In genomic region chr11:7545611-7546010, GRCh38 we compare ENCODE assay signal across 29 cellular contexts.
"Had no signal": no experiment of that assay in that cellular context is flagged by ENCODE, and none has a peak within 500 bp of the region (broad histone marks: within the 10 kb centered on the region; RNA-seq: fewer than 3 reads in every experiment).

No MANE protein-coding gene starts in this region.

- H3K36me3 Mint-ChIP-seq: activated CD8-positive, alpha-beta memory T cell treated with anti-CD3 and anti-CD28 coated beads, Interleukin-2, amount 10 ng/mL, durations not matched to agents 7 days and 5 days; activated naive CD8-positive, alpha-beta T cell treated with anti-CD3 and anti-CD28 coated beads for 36 hours; brain had no signal

- H3K4me3 Mint-ChIP-seq: activated CD4-positive, alpha-beta T cell treated with anti-CD3 and anti-CD28 coated beads, Interleukin-2, amount 10 ng/mL, durations not matched to agents 7 days and 5 days; activated CD8-positive, alpha-beta memory T cell treated with anti-CD3 and anti-CD28 coated beads, Interleukin-2, amount 10 ng/mL, durations not matched to agents 7 days and 5 days; activated CD8-positive, alpha-beta T cell treated with anti-CD3 and anti-CD28 coated beads for 36 hours; activated naive CD8-positive, alpha-beta T cell treated with anti-CD3 and anti-CD28 coated beads for 36 hours; activated T-cell treated with anti-CD3 and anti-CD28 coated beads, Interleukin-2, amount 50 U/mL, for 72 hours; brain; naive B cell; nephron progenitor cell; stimulated activated memory B cell treated with anti-CD40 and anti-IgM and Interleukin-4, amounts not matched to agents 10 μg/mL and 1 μg/mL and 100 μg/mL, for 72 hours; stimulated activated naive CD8-positive, alpha-beta T cell treated with anti-CD3 and anti-CD28 coated beads, Interleukin-15, amount 100 ng/mL, for 72 hours; T-helper 17 cell had no signal

- H3K9me3 Mint-ChIP-seq: activated CD4-positive, alpha-beta T cell treated with anti-CD3 and anti-CD28 coated beads, Interleukin-2, amount 10 ng/mL, durations not matched to agents 7 days and 5 days; activated CD8-positive, alpha-beta T cell treated with anti-CD3 and anti-CD28 coated beads for 36 hours; activated naive CD8-positive, alpha-beta T cell treated with anti-CD3 and anti-CD28 coated beads for 36 hours; activated T-cell treated with anti-CD3 and anti-CD28 coated beads, Interleukin-2, amount 50 U/mL, for 72 hours; brain; naive B cell; nephron progenitor cell; stimulated activated memory B cell treated with anti-CD40 and anti-IgM and Interleukin-4, amounts not matched to agents 10 μg/mL and 1 μg/mL and 100 μg/mL, for 72 hours; stimulated activated naive CD8-positive, alpha-beta T cell treated with anti-CD3 and anti-CD28 coated beads, Interleukin-15, amount 100 ng/mL, for 72 hours had no signal

- ATAC-seq: activated CD8-positive, alpha-beta memory T cell treated with anti-CD3 and anti-CD28 coated beads, Interleukin-2, amount 10 ng/mL, durations not matched to agents 7 days and 5 days; activated CD8-positive, alpha-beta T cell treated with anti-CD3 and anti-CD28 coated beads for 36 hours; activated T-cell treated with anti-CD3 and anti-CD28 coated beads, Interleukin-2, amount 50 U/mL, for 72 hours; left ventricle myocardium superior; right lobe of liver; stimulated activated memory B cell treated with anti-CD40 and anti-IgM and Interleukin-4, amounts not matched to agents 10 μg/mL and 1 μg/mL and 100 μg/mL, for 72 hours; stimulated activated naive CD8-positive, alpha-beta T cell treated with anti-CD3 and anti-CD28 coated beads, Interleukin-15, amount 100 ng/mL, for 72 hours; T-helper 17 cell had no signal

- DNase-seq: activated CD4-positive, alpha-beta T cell treated with anti-CD3 and anti-CD28 coated beads for 1 hour; activated CD4-positive, alpha-beta T cell treated with anti-CD3 and anti-CD28 coated beads, Interleukin-2, amount 10 ng/mL, durations not matched to agents 7 days and 5 days; activated CD8-positive, alpha-beta memory T cell treated with anti-CD3 and anti-CD28 coated beads, Interleukin-2, amount 10 ng/mL, durations not matched to agents 7 days and 5 days; activated CD8-positive, alpha-beta T cell treated with anti-CD3 and anti-CD28 coated beads for 36 hours; activated naive CD4-positive, alpha-beta T cell treated with Interleukin-2 at 50 U/mL for 16 hours; activated naive CD8-positive, alpha-beta T cell treated with anti-CD3 and anti-CD28 coated beads for 36 hours; activated T-cell treated with anti-CD3 and anti-CD28 coated beads for 4 hours; activated T-cell treated with anti-CD3 and anti-CD28 coated beads, Interleukin-2, amount 50 U/mL, for 72 hours; cerebellar nuclear complex; colonic mucosa; dorsolateral prefrontal cortex; effector memory CD4-positive, alpha-beta T cell; erythroblast; foreskin melanocyte; left cardiac atrium; left ventricle myocardium superior; naive B cell; nephron progenitor cell; right lobe of liver; small intestine; stimulated activated CD4-positive, alpha-beta T cell treated with anti-CD3 and anti-CD28 coated beads, Interleukin-4, amount 100 ng/mL, for 24 hours; stimulated activated naive CD8-positive, alpha-beta T cell treated with anti-CD3 and anti-CD28 coated beads, Interleukin-15, amount 100 ng/mL, for 72 hours; substantia nigra; T-helper 17 cell; T1000; thyroid gland; upper lobe of left lung had no signal

- H3K27me3 Mint-ChIP-seq: activated CD8-positive, alpha-beta T cell treated with anti-CD3 and anti-CD28 coated beads for 36 hours; activated naive CD8-positive, alpha-beta T cell treated with anti-CD3 and anti-CD28 coated beads for 36 hours; stimulated activated memory B cell treated with anti-CD40 and anti-IgM and Interleukin-4, amounts not matched to agents 10 μg/mL and 1 μg/mL and 100 μg/mL, for 72 hours; stimulated activated naive CD8-positive, alpha-beta T cell treated with anti-CD3 and anti-CD28 coated beads, Interleukin-15, amount 100 ng/mL, for 72 hours; T-helper 17 cell had no signal

- H3K27ac Mint-ChIP-seq: activated CD4-positive, alpha-beta T cell treated with anti-CD3 and anti-CD28 coated beads, Interleukin-2, amount 10 ng/mL, durations not matched to agents 7 days and 5 days; activated CD8-positive, alpha-beta memory T cell treated with anti-CD3 and anti-CD28 coated beads, Interleukin-2, amount 10 ng/mL, durations not matched to agents 7 days and 5 days; activated CD8-positive, alpha-beta T cell treated with anti-CD3 and anti-CD28 coated beads for 36 hours; activated naive CD8-positive, alpha-beta T cell treated with anti-CD3 and anti-CD28 coated beads for 36 hours; activated T-cell treated with anti-CD3 and anti-CD28 coated beads, Interleukin-2, amount 50 U/mL, for 72 hours; brain; nephron progenitor cell; stimulated activated memory B cell treated with anti-CD40 and anti-IgM and Interleukin-4, amounts not matched to agents 10 μg/mL and 1 μg/mL and 100 μg/mL, for 72 hours; stimulated activated naive CD8-positive, alpha-beta T cell treated with anti-CD3 and anti-CD28 coated beads, Interleukin-15, amount 100 ng/mL, for 72 hours; T-helper 17 cell had no signal
